ENCODE assay signal across 21 cellular contexts in the genomic region with DNA sequence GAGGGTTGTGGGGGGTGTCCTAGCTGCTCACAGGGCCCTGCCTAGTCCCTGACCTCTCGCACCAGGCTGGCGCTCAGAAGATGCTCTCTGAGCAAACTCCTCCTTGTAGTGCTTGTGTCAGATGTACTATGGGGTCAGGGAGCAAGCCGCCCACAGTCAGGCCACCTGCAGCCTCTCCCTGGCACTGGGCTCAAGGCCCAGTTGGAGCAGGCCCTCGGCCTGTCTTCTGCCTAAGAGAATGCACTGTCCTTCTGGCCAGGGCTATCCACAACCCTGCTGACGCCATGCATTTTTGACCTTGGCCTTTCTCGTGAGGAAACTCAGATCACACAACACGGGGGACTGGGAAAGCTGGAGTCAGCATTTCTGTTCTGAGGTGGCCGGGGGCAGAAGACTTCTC.
"Had no signal": no experiment of that assay in that cellular context is flagged by ENCODE, and none has a peak within 500 bp of the region (broad histone marks: within the 10 kb centered on the region; RNA-seq: fewer than 3 reads in every experiment).

No MANE protein-coding gene starts in this region.

- ATAC-seq: activated CD8-positive, alpha-beta T cell treated with anti-CD3 and anti-CD28 coated beads, Interleukin-2, amount 10 ng/mL, durations not matched to agents 7 days and 5 days; foreskin keratinocyte; naive thymus-derived CD8-positive, alpha-beta T cell; stimulated activated memory B cell treated with anti-CD40 and anti-IgM and Interleukin-4, amounts not matched to agents 10 μg/mL and 1 μg/mL and 100 μg/mL, for 72 hours had no signal

- H3K27ac Mint-ChIP-seq: activated B cell treated with CpG ODN at 0.5 μM for 24 hours; activated CD8-positive, alpha-beta T cell treated with anti-CD3 and anti-CD28 coated beads, Interleukin-2, amount 10 ng/mL, durations not matched to agents 7 days and 5 days; activated naive CD8-positive, alpha-beta T cell treated with anti-CD3 and anti-CD28 coated beads, Interleukin-2, amount 10 ng/mL, durations not matched to agents 7 days and 5 days; activated T-helper 1 cell treated with anti-CD3 and anti-CD28 coated beads, Interleukin-12 subunit alpha, Interleukin-12 subunit beta, Interleukin-2, Interleukin-4 antibody, amounts not matched to agents 30 ng/mL and 10 ng/mL and 1 ng/mL, durations not matched to agents 14 hours and 24 hours and 36 hours; progenitor cell of endocrine pancreas; stimulated activated memory B cell treated with anti-CD40 and anti-IgM and Interleukin-4, amounts not matched to agents 10 μg/mL and 1 μg/mL and 100 μg/mL, for 72 hours had no signal

- H3K27me3 ChIP-seq: colonic mucosa, esophagus squamous epithelium, right atrium auricular region, SJCRH30, thyroid gland, uterus had no signal

- H3K9me3 Mint-ChIP-seq: activated B cell treated with CpG ODN at 0.5 μM for 24 hours; activated naive CD8-positive, alpha-beta T cell treated with anti-CD3 and anti-CD28 coated beads, Interleukin-2, amount 10 ng/mL, durations not matched to agents 7 days and 5 days; activated T-helper 1 cell treated with anti-CD3 and anti-CD28 coated beads, Interleukin-12 subunit alpha, Interleukin-12 subunit beta, Interleukin-2, Interleukin-4 antibody, amounts not matched to agents 30 ng/mL and 10 ng/mL and 1 ng/mL, durations not matched to agents 14 hours and 24 hours and 36 hours; naive thymus-derived CD8-positive, alpha-beta T cell; stimulated activated memory B cell treated with anti-CD40 and anti-IgM and Interleukin-4, amounts not matched to agents 10 μg/mL and 1 μg/mL and 100 μg/mL, for 72 hours; T-helper 2 cell treated with Interferon-gamma antibody and Interleukin-4, amounts not matched to agents 5 μg/mL and 100 μg/mL, for 36 hours had no signal

- H3K27ac ChIP-seq: colonic mucosa, esophagus squamous epithelium, foreskin keratinocyte, right atrium auricular region, SJCRH30, thyroid gland, uterus had no signal

- H3K4me1 ChIP-seq: foreskin keratinocyte had no signal

- H3K36me3 Mint-ChIP-seq: activated naive CD8-positive, alpha-beta T cell treated with anti-CD3 and anti-CD28 coated beads, Interleukin-2, amount 10 ng/mL, durations not matched to agents 7 days and 5 days; naive thymus-derived CD8-positive, alpha-beta T cell; stimulated activated memory B cell treated with anti-CD40 and anti-IgM and Interleukin-4, amounts not matched to agents 10 μg/mL and 1 μg/mL and 100 μg/mL, for 72 hours had no signal

- H3K4me3 Mint-ChIP-seq: activated B cell treated with CpG ODN at 0.5 μM for 24 hours; activated CD8-positive, alpha-beta T cell treated with anti-CD3 and anti-CD28 coated beads, Interleukin-2, amount 10 ng/mL, durations not matched to agents 7 days and 5 days; activated naive CD8-positive, alpha-beta T cell treated with anti-CD3 and anti-CD28 coated beads, Interleukin-2, amount 10 ng/mL, durations not matched to agents 7 days and 5 days; activated T-helper 1 cell treated with anti-CD3 and anti-CD28 coated beads, Interleukin-12 subunit alpha, Interleukin-12 subunit beta, Interleukin-2, Interleukin-4 antibody, amounts not matched to agents 30 ng/mL and 10 ng/mL and 1 ng/mL, durations not matched to agents 14 hours and 24 hours and 36 hours; naive thymus-derived CD8-positive, alpha-beta T cell; stimulated activated memory B cell treated with anti-CD40 and anti-IgM and Interleukin-4, amounts not matched to agents 10 μg/mL and 1 μg/mL and 100 μg/mL, for 72 hours; T-helper 2 cell treated with Interferon-gamma antibody and Interleukin-4, amounts not matched to agents 5 μg/mL and 100 μg/mL, for 36 hours had no signal

- H3K4me3 ChIP-seq: colonic mucosa, esophagus squamous epithelium, right atrium auricular region, SJCRH30, thyroid gland, uterus had no signal

- H3K9me3 ChIP-seq: colonic mucosa, esophagus squamous epithelium, right atrium auricular region, SJCRH30, thyroid gland, uterus had no signal

- DNase-seq: activated B cell treated with CpG ODN at 0.5 μM for 24 hours; activated CD4-positive, alpha-beta T cell treated with anti-CD3 and anti-CD28 coated beads for 48 hours; activated CD8-positive, alpha-beta memory T cell treated with anti-CD3 and anti-CD28 coated beads, Interleukin-2, amount 50 U/mL, for 48 hours; activated CD8-positive, alpha-beta T cell treated with anti-CD3 and anti-CD28 coated beads, Interleukin-2, amount 10 ng/mL, durations not matched to agents 7 days and 5 days; activated naive CD8-positive, alpha-beta T cell treated with anti-CD3 and anti-CD28 coated beads, Interleukin-2, amount 10 ng/mL, durations not matched to agents 7 days and 5 days; aorta; colonic mucosa; esophagus squamous epithelium; foreskin keratinocyte; glutamatergic neuron; mammary epithelial cell; naive thymus-derived CD8-positive, alpha-beta T cell; stimulated activated CD4-positive, alpha-beta T cell treated with anti-CD3 and anti-CD28 coated beads, Interleukin-1b, Interleukin-23, amount 100 ng/mL, for 48 hours; uterus had no signal

- H3K36me3 ChIP-seq: colonic mucosa, esophagus squamous epithelium, right atrium auricular region, SJCRH30, thyroid gland, uterus had no signal
